8 cellular contexts compared by ENCODE assay signal in the genomic region with DNA sequence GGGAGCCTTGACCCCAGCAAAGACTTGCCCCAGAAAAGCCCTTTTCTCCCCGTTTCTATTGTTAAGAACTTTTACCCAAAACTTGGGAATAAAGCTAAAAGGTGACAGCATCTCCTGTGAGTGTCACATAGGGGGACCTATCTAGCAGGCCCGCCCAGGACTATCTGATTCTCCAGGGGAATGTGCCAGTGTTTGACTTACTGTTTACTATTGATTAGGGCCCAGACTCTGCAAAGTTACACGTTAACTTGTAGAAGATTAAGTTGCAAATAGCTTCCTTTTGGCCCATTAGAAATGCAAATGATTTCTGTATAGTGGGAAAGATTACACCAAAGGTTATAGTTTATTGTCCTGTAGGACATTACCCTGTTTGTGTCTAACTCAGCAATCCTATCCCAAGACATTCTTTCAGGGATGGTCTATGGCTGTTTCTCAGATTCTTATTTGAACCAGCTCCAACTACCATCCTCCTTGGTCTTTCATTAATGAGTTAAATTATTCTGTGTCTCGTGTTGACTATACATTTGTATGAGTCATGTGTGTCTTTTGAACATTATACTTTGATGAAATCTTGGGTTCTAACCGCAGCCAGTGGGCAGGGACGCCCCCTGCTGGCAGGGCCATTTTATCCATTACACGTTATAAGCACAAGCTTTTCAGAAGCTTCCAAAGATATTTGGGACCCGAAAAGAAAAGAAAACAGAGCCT.
DNase-seq lines count a peak whose midpoint lies in the region; ATAC-seq and TF ChIP-seq lines count a peak whose summit lies in the region.

No MANE protein-coding gene starts in this region.

- ATAC-seq in CD8-positive, alpha-beta T cell, result peak; percentile 46
- ATAC-seq in stimulated activated naive CD8-positive, alpha-beta T cell treated with anti-CD3 and anti-CD28 coated beads, Interleukin-15, amount 100 ng/mL, for 72 hours, result peak; percentile 70
- ATAC-seq in GM18870 (IDR thresholded peaks at IDR 0.05; ENCODE audit: unreplicated experiment), result no peak
- ATAC-seq in GM21576 (IDR thresholded peaks at IDR 0.05; ENCODE audit: unreplicated experiment), result no peak

- H3K36me3 ChIP-seq in CD8-positive, alpha-beta T cell (ENCODE audit: insufficient read depth, low read length), result no peaks in the 10 kb centered on the region
- H3K36me3 ChIP-seq in Karpas-422 (ENCODE audit: insufficient read depth, low read length) (no peaks in the 10 kb centered on the region), WERI-Rb-1 (no peaks in the 10 kb centered on the region), breast epithelium (no peaks in the 10 kb centered on the region)

- no peaks in the 10 kb centered on the region for H3K36me3 Mint-ChIP-seq in CD8-positive, alpha-beta T cell
- H3K36me3 Mint-ChIP-seq in mesothelial cell of epicardium, result no peaks in the 10 kb centered on the region

- no peak overlapping the region for H3K4me2 ChIP-seq in Karpas-422 (ENCODE audit: low read depth, low read length, poor library complexity, severe bottlenecking)

- H3K4me3 ChIP-seq in CD8-positive, alpha-beta T cell (ENCODE audit: low read depth, low read length), result no peak overlapping the region
- no peak overlapping the region for H3K4me3 ChIP-seq in Karpas-422 (ENCODE audit: low read length)
- H3K4me3 ChIP-seq in WERI-Rb-1 (ENCODE audit: low read depth, low read length), result no peak overlapping the region
- H3K4me3 ChIP-seq in breast epithelium, result no peak overlapping the region

- no peak overlapping the region for H3K9ac ChIP-seq in Karpas-422 (ENCODE audit: low read length)

- no peak overlapping the region for H2AFZ ChIP-seq in Karpas-422 (ENCODE audit: low read length)

- no peak for TF ChIP-seq POLR2A in breast epithelium (IDR thresholded peaks at IDR 0.05)

- intact Hi-C loops in CD8-positive, alpha-beta T cell (cut with DNase I, micrococcal nuclease), result loop anchor here (2.0 to 5.0 kb wide), 2 partner anchors 184 to 766 kb away; no protein-coding TSS in a partner anchor
- intact Hi-C loops in breast epithelium (cut with DNase I; ENCODE audit: low total_unique reads), result no loop called here

- CTCF ChIA-PET in CD8-positive, alpha-beta T cell (lab: Charles Lee), result interaction anchor here (0.6 to 3.5 kb wide), 20 partner anchors 9 to 855 kb away, joined by 3 to 53 read pairs (median 4); no protein-coding TSS in a partner anchor

- no peaks in the 10 kb centered on the region for H3K9me2 ChIP-seq in Karpas-422 (replicated peaks; ENCODE audit: insufficient read depth, low read length)

- POLR2A ChIA-PET in CD8-positive, alpha-beta T cell (lab: Charles Lee), result interaction anchor here (0.6 to 1.1 kb wide), 2 partner anchors 9 to 768 kb away, joined by 3 to 5 read pairs; no protein-coding TSS in a partner anchor

- peaks cover 7% of the 10 kb centered on the region for H3K9me3 ChIP-seq in CD8-positive, alpha-beta T cell (ENCODE audit: low read length)
- H3K9me3 ChIP-seq in Karpas-422 (ENCODE audit: low read length) (peaks cover 10% of the 10 kb centered on the region), WERI-Rb-1 (ENCODE audit: severe bottlenecking) (peaks cover 11% of the 10 kb centered on the region), breast epithelium (peaks cover 11 to 29% of the 10 kb centered on the region in 2 donors)

- H3K4me1 ChIP-seq in CD8-positive, alpha-beta T cell (ENCODE audit: insufficient read depth, low read length), result no peaks in the 10 kb centered on the region
- H3K4me1 ChIP-seq in Karpas-422 (ENCODE audit: low read length) (no peaks in the 10 kb centered on the region), breast epithelium (no peaks in the 10 kb centered on the region)

- H3K4me3 Mint-ChIP-seq in CD8-positive, alpha-beta T cell, result no peak overlapping the region
- no peak overlapping the region for H3K4me3 Mint-ChIP-seq in mesothelial cell of epicardium
- no peak overlapping the region for H3K4me3 Mint-ChIP-seq in stimulated activated naive CD8-positive, alpha-beta T cell treated with anti-CD3 and anti-CD28 coated beads, Interleukin-15, amount 100 ng/mL, for 72 hours

- H3K27ac Mint-ChIP-seq in CD8-positive, alpha-beta T cell, result no peak overlapping the region
- no peak overlapping the region for H3K27ac Mint-ChIP-seq in mesothelial cell of epicardium
- H3K27ac Mint-ChIP-seq in stimulated activated naive CD8-positive, alpha-beta T cell treated with anti-CD3 and anti-CD28 coated beads, Interleukin-15, amount 100 ng/mL, for 72 hours, result no peak overlapping the region

- DNase-seq in CD8-positive, alpha-beta T cell, result peak in 5 of 7 experiments; percentile 39 to 58 (median 47)
- DNase-seq in Karpas-422 (peak; percentile 77), WERI-Rb-1 (peak; percentile 53), breast epithelium (ENCODE audit: low spot score in 2 of 2) (peak in 1 of 2 donors; percentile 56), mesothelial cell of epicardium (ENCODE audit: low spot score in 2 of 2, unreplicated experiment in 2 of 2) (peak in 1 of 2 experiments; percentile 42)
- DNase-seq in stimulated activated naive CD8-positive, alpha-beta T cell treated with anti-CD3 and anti-CD28 coated beads, Interleukin-15, amount 100 ng/mL, for 72 hours, result peak; percentile 49 to 68

- no peaks in the 10 kb centered on the region for H3K4me1 Mint-ChIP-seq in CD8-positive, alpha-beta T cell (ENCODE audit: low read depth)
- no peaks in the 10 kb centered on the region for H3K4me1 Mint-ChIP-seq in mesothelial cell of epicardium
- peaks cover 7% of the 10 kb centered on the region for H3K4me1 Mint-ChIP-seq in stimulated activated naive CD8-positive, alpha-beta T cell treated with anti-CD3 and anti-CD28 coated beads, Interleukin-15, amount 100 ng/mL, for 72 hours

- H3K27ac ChIP-seq in CD8-positive, alpha-beta T cell (ENCODE audit: low read depth, low read length), result no peak overlapping the region
- H3K27ac ChIP-seq in Karpas-422 (ENCODE audit: low read length) (no peak overlapping the region), WERI-Rb-1 (no peak overlapping the region), breast epithelium (no peak overlapping the region)

- no peaks in the 10 kb centered on the region for H3K27me3 Mint-ChIP-seq in CD8-positive, alpha-beta T cell (ENCODE audit: low read depth)
- H3K27me3 Mint-ChIP-seq in mesothelial cell of epicardium (ENCODE audit: low read depth), result peaks cover 5% of the 10 kb centered on the region
- H3K27me3 Mint-ChIP-seq in stimulated activated naive CD8-positive, alpha-beta T cell treated with anti-CD3 and anti-CD28 coated beads, Interleukin-15, amount 100 ng/mL, for 72 hours, result peaks cover 6% of the 10 kb centered on the region

- no peaks in the 10 kb centered on the region for H3K27me3 ChIP-seq in CD8-positive, alpha-beta T cell (ENCODE audit: insufficient read depth, low read length)
- H3K27me3 ChIP-seq in Karpas-422 (ENCODE audit: low read length), result 0 out of 2 replicates have a peak, but pooled peaks cover 5% of the 10 kb centered on the region
- no peaks in the 10 kb centered on the region for H3K27me3 ChIP-seq in WERI-Rb-1 (ENCODE audit: insufficient read depth, low read depth, severe bottlenecking)
- peaks cover 0 to 3% of the 10 kb centered on the region in 2 donors for H3K27me3 ChIP-seq in breast epithelium

- peak; percentile 57 for TF ChIP-seq CTCF in CD8-positive, alpha-beta T cell (IDR thresholded peaks at IDR 0.05)
- TF ChIP-seq CTCF in WERI-Rb-1 (IDR thresholded peaks at IDR 0.05; ENCODE audit: low read depth, low read length), result peak; percentile 57
- TF ChIP-seq CTCF in breast epithelium (IDR thresholded peaks at IDR 0.05), result peak in 2 of 3 donors; percentile 31 to 53
- TF ChIP-seq CTCF in mesothelial cell of epicardium (IDR thresholded peaks at IDR 0.05; ENCODE audit: unreplicated experiment), result peak; percentile 70

- H3K79me2 ChIP-seq in Karpas-422 (ENCODE audit: low read length), result no peaks in the 10 kb centered on the region

- peaks cover 9% of the 10 kb centered on the region for H3K9me3 Mint-ChIP-seq in CD8-positive, alpha-beta T cell
- peaks cover 17% of the 10 kb centered on the region for H3K9me3 Mint-ChIP-seq in mesothelial cell of epicardium
- peaks cover 31 to 45% of the 10 kb centered on the region in 2 donors for H3K9me3 Mint-ChIP-seq in stimulated activated naive CD8-positive, alpha-beta T cell treated with anti-CD3 and anti-CD28 coated beads, Interleukin-15, amount 100 ng/mL, for 72 hours

- H4K20me1 ChIP-seq in Karpas-422 (ENCODE audit: insufficient read depth, low read depth, low read length), result no peaks in the 10 kb centered on the region

Comparison
In these comparisons a context has a peak if more than half of its experiments do, and no peak if none do; other contexts are left out.
1. ATAC-seq: peak in CD8-positive, alpha-beta T cell (single experiment) and stimulated activated naive CD8-positive, alpha-beta T cell treated with anti-CD3 and anti-CD28 coated beads, Interleukin-15, amount 100 ng/mL, for 72 hours (single experiment); none in GM18870 (single experiment) and GM21576 (single experiment).
2. Peak in every context shown above with its lines, with median percentiles within 50 percentile points of each other: CTCF ChIP-seq.